Comparison of ENCODE assay signal across 23 cellular contexts in the genomic region with DNA sequence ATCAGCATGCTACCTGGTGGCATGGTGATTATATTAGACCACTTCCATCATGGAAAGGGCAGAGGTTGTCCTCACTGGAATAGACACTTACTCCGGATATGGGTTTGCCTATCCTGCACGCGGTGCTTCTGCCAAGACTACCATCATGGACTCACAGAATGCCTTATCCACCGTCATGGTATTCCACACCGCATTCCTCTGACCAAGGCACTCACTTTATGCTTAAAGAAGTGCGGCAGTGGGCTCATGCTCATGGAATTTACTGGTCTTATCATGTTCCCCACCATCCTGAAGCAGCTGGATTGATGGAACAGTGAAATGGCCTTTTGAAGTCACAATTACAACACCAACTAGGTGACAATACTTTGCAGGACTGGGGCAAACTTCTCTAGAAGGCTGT.
A peak's percentile ranks its signal among the peaks of the same experiment; 100 is the strongest.
DNase-seq lines count a peak whose midpoint lies in the region; ATAC-seq and TF ChIP-seq lines count a peak whose summit lies in the region.
"Had no signal": no experiment of that assay in that cellular context is flagged by ENCODE, and none has a peak within 500 bp of the region (broad histone marks: within the 10 kb centered on the region; RNA-seq: fewer than 3 reads in every experiment).

No MANE protein-coding gene starts in this region.

- peaks cover 20% of the 10 kb centered on the region for H3K36me3 Mint-ChIP-seq in activated CD8-positive, alpha-beta memory T cell treated with anti-CD3 and anti-CD28 coated beads, Interleukin-2, amount 10 ng/mL, durations not matched to agents 7 days and 5 days
- H3K36me3 Mint-ChIP-seq: CD14-positive monocyte; CD4-positive, alpha-beta memory T cell; CD4-positive, CD25-positive, alpha-beta regulatory T cell; CD8-positive, alpha-beta memory T cell had no signal

- no peaks in the 10 kb centered on the region for H3K36me3 ChIP-seq in esophagus muscularis mucosa
- no peaks in the 10 kb centered on the region for H3K36me3 ChIP-seq in neuronal stem cell (replicated peaks in 1 of 2; ENCODE audit: control insufficient read depth in 2 of 2, insufficient read depth in 2 of 2, low read length in 2 of 2)
- H3K36me3 ChIP-seq in trophoblast cell (ENCODE audit: control insufficient read depth in 1 of 2, insufficient read depth in 2 of 2, low read length in 2 of 2), result no peaks in the 10 kb centered on the region
- H3K36me3 ChIP-seq: BE2C, BLaER1 had no signal

- H2AFZ ChIP-seq in neuronal stem cell (ENCODE audit: low read length) (no peak overlapping the region), trophoblast cell (ENCODE audit: insufficient read depth, low read length, poor library complexity) (no peak overlapping the region)

- H4K8ac ChIP-seq in neuronal stem cell (ENCODE audit: low read depth, low read length), result no peak overlapping the region
- no peak overlapping the region for H4K8ac ChIP-seq in trophoblast cell (ENCODE audit: low read depth, low read length)

- H2BK12ac ChIP-seq in neuronal stem cell (ENCODE audit: low read length) (no peak overlapping the region), trophoblast cell (ENCODE audit: low read length) (no peak overlapping the region)

- H3K4me2 ChIP-seq in neuronal stem cell (ENCODE audit: insufficient read depth, low read length, poor library complexity, severe bottlenecking) (no peak overlapping the region), trophoblast cell (ENCODE audit: low read length) (no peak overlapping the region)
- H3K4me2 ChIP-seq: BLaER1 had no signal

- 97% methylated on average over 6 of the region's 6 CpGs for WGBS in esophagus muscularis mucosa
- no CpG with 5 or more reads among the region's 6 CpGs for WGBS in neuronal stem cell (ENCODE audit: extremely low coverage in 2 of 2, insufficient read length in 2 of 2, insufficient replicate concordance in 1 of 2), 2 donors
- WGBS in trophoblast cell (ENCODE audit: extremely low coverage, insufficient coverage, insufficient read length), result no CpG with 5 or more reads among the region's 6 CpGs

- H3K79me2 ChIP-seq in trophoblast cell (ENCODE audit: control insufficient read depth, insufficient read depth, low read length, poor library complexity), result no peaks in the 10 kb centered on the region

- no peak for TF ChIP-seq POLR2A in esophagus muscularis mucosa (IDR thresholded peaks at IDR 0.05; ENCODE audit: low read depth)

- no peak overlapping the region for H2BK5ac ChIP-seq in neuronal stem cell (ENCODE audit: low read length)
- H2BK5ac ChIP-seq in trophoblast cell (ENCODE audit: low read depth, low read length, poor library complexity), result no peak overlapping the region

- no peak overlapping the region for H3K23ac ChIP-seq in neuronal stem cell (ENCODE audit: low read depth, low read length, poor library complexity)
- H3K23ac ChIP-seq in trophoblast cell (ENCODE audit: low read length), result no peak overlapping the region

- H3K79me1 ChIP-seq in neuronal stem cell (ENCODE audit: low read depth, low read length), result no peaks in the 10 kb centered on the region
- H3K79me1 ChIP-seq in trophoblast cell (ENCODE audit: low read length), result no peaks in the 10 kb centered on the region

- peaks cover 58% of the 10 kb centered on the region for H3K4me1 Mint-ChIP-seq in activated CD8-positive, alpha-beta memory T cell treated with anti-CD3 and anti-CD28 coated beads, Interleukin-2, amount 10 ng/mL, durations not matched to agents 7 days and 5 days
- H3K4me1 Mint-ChIP-seq: CD14-positive monocyte; CD4-positive, alpha-beta memory T cell; CD8-positive, alpha-beta memory T cell had no signal

- H3K4me1 ChIP-seq in esophagus muscularis mucosa (no peaks in the 10 kb centered on the region), neuronal stem cell (ENCODE audit: control insufficient read depth in 2 of 2, insufficient read depth in 1 of 2, low read depth in 1 of 2, low read length in 2 of 2) (peaks cover 0 to 5% of the 10 kb centered on the region in 2 donors), trophoblast cell (ENCODE audit: control insufficient read depth in 1 of 2, insufficient read depth in 2 of 2, low read length in 2 of 2) (no peaks in the 10 kb centered on the region)
- H3K4me1 ChIP-seq: BLaER1 had no signal

- CTCF ChIA-PET in activated CD8-positive, alpha-beta memory T cell treated with anti-CD3 and anti-CD28 coated beads, Interleukin-2, amount 10 ng/mL, durations not matched to agents 7 days and 5 days (lab: Charles Lee), result no interaction called here

- intact Hi-C loops in esophagus muscularis mucosa (cut with DNase I), result no loop called here

- H3K4ac ChIP-seq in neuronal stem cell (ENCODE audit: low read length) (no peak overlapping the region), trophoblast cell (ENCODE audit: low read depth, low read length) (no peak overlapping the region)

- H2AK5ac ChIP-seq in neuronal stem cell (ENCODE audit: low read depth, low read length), result no peak overlapping the region
- no peak overlapping the region for H2AK5ac ChIP-seq in trophoblast cell (ENCODE audit: low read length)

- H2BK120ac ChIP-seq in neuronal stem cell (ENCODE audit: low read depth, low read length), result no peak overlapping the region
- no peak overlapping the region for H2BK120ac ChIP-seq in trophoblast cell (ENCODE audit: insufficient read depth, low read length, poor library complexity)

- no peak for ATAC-seq in activated CD8-positive, alpha-beta memory T cell treated with anti-CD3 and anti-CD28 coated beads, Interleukin-2, amount 10 ng/mL, durations not matched to agents 7 days and 5 days
- ATAC-seq: GM12878 had no signal

- no peak for TF ChIP-seq EP300 in esophagus muscularis mucosa (IDR thresholded peaks at IDR 0.05)

- TF ChIP-seq CTCF in esophagus muscularis mucosa (IDR thresholded peaks at IDR 0.05), result no peak

- no peak overlapping the region for H3K27ac ChIP-seq in esophagus muscularis mucosa (replicated peaks in 1 of 4)
- H3K27ac ChIP-seq in neuronal stem cell (replicated peaks; ENCODE audit: low read length), result no peak overlapping the region
- H3K27ac ChIP-seq in trophoblast cell (ENCODE audit: low read depth, low read length), result no peak overlapping the region
- H3K27ac ChIP-seq: BLaER1 had no signal

- H3K18ac ChIP-seq in neuronal stem cell (ENCODE audit: low read length) (no peak overlapping the region), trophoblast cell (ENCODE audit: low read length) (no peak overlapping the region)

- DNase-seq in esophagus muscularis mucosa (ENCODE audit: extremely low spot score), result peak; percentile 84
- no peak for DNase-seq in neuronal stem cell (ENCODE audit: low spot score)
- peak; percentile 55 to 78 for DNase-seq in trophoblast cell
- DNase-seq in activated CD8-positive, alpha-beta memory T cell treated with anti-CD3 and anti-CD28 coated beads, Interleukin-2, amount 10 ng/mL, durations not matched to agents 7 days and 5 days, result no peak
- DNase-seq in NCI-H1436 treated with DMSO at 0.1 percent for 48 hours (lab: John Stamatoyannopoulos, UW), result no peak
- DNase-seq: 8988T; ACHN; BE2C; C1 segment of cervical spinal cord; CD4-positive, alpha-beta memory T cell; CD4-positive, CD25-positive, alpha-beta regulatory T cell; CD8-positive, alpha-beta memory T cell; COR-L47; DMS 273 treated with DMSO at 0.1 percent for 48 hours; DMS153; DMS53; DMS79; DND-41; EL; GDM1 had no signal

- no peak overlapping the region for H2BK15ac ChIP-seq in neuronal stem cell (ENCODE audit: low read length)

- H3K27me3 ChIP-seq in esophagus muscularis mucosa (no peaks in the 10 kb centered on the region), neuronal stem cell (ENCODE audit: control insufficient read depth in 3 of 3, insufficient read depth in 3 of 3, low read depth in 1 of 3, low read length in 3 of 3) (peaks cover 0 to 5% (median 0%) of the 10 kb centered on the region in 3 experiments), trophoblast cell (ENCODE audit: insufficient read depth, low read length) (no peaks in the 10 kb centered on the region)
- H3K27me3 ChIP-seq: BE2C, BLaER1 had no signal

- H3K9me3 ChIP-seq in esophagus muscularis mucosa (no peaks in the 10 kb centered on the region), neuronal stem cell (replicated peaks in 1 of 2; ENCODE audit: control insufficient read depth in 2 of 2, insufficient read depth in 1 of 2, low read depth in 1 of 2, low read length in 2 of 2) (no peaks in the 10 kb centered on the region), trophoblast cell (ENCODE audit: insufficient read depth, low read depth, low read length) (peaks cover 2% of the 10 kb centered on the region)
- H3K9me3 ChIP-seq: BE2C, BLaER1 had no signal

- H3K4me3 Mint-ChIP-seq in activated CD8-positive, alpha-beta memory T cell treated with anti-CD3 and anti-CD28 coated beads, Interleukin-2, amount 10 ng/mL, durations not matched to agents 7 days and 5 days, result no peak overlapping the region
- H3K4me3 Mint-ChIP-seq: CD14-positive monocyte; CD4-positive, alpha-beta memory T cell; CD4-positive, CD25-positive, alpha-beta regulatory T cell; CD8-positive, alpha-beta memory T cell had no signal

- no peak overlapping the region for H4K12ac ChIP-seq in trophoblast cell (ENCODE audit: low read depth, low read length)

- H4K91ac ChIP-seq in neuronal stem cell (ENCODE audit: low read depth, low read length, poor library complexity) (peak overlapping the region; percentile 59), trophoblast cell (ENCODE audit: low read depth, low read length) (no peak overlapping the region)

- no peak overlapping the region for H3K27ac Mint-ChIP-seq in activated CD8-positive, alpha-beta memory T cell treated with anti-CD3 and anti-CD28 coated beads, Interleukin-2, amount 10 ng/mL, durations not matched to agents 7 days and 5 days
- H3K27ac Mint-ChIP-seq: CD14-positive monocyte; CD4-positive, alpha-beta memory T cell; CD4-positive, CD25-positive, alpha-beta regulatory T cell; CD8-positive, alpha-beta memory T cell had no signal

- H3K9ac ChIP-seq in neuronal stem cell (ENCODE audit: low read depth, low read length, poor library complexity) (peak overlapping the region; percentile 24), trophoblast cell (ENCODE audit: low read length) (no peak overlapping the region)
- H3K9ac ChIP-seq: BLaER1 had no signal

- H3K27me3 Mint-ChIP-seq in activated CD8-positive, alpha-beta memory T cell treated with anti-CD3 and anti-CD28 coated beads, Interleukin-2, amount 10 ng/mL, durations not matched to agents 7 days and 5 days, result no peaks in the 10 kb centered on the region
- H3K27me3 Mint-ChIP-seq: CD4-positive, CD25-positive, alpha-beta regulatory T cell had no signal

- no peak overlapping the region for H3K4me3 ChIP-seq in esophagus muscularis mucosa
- H3K4me3 ChIP-seq in neuronal stem cell (ENCODE audit: low read length in 2 of 2), result no peak overlapping the region
- no peak overlapping the region for H3K4me3 ChIP-seq in trophoblast cell (ENCODE audit: low read depth, low read length)
- H3K4me3 ChIP-seq: BLaER1, GM12878 had no signal

- H3K14ac ChIP-seq in neuronal stem cell (ENCODE audit: low read length), result no peak overlapping the region
- no peak overlapping the region for H3K14ac ChIP-seq in trophoblast cell (ENCODE audit: low read length)

- H3K9me3 Mint-ChIP-seq in activated CD8-positive, alpha-beta memory T cell treated with anti-CD3 and anti-CD28 coated beads, Interleukin-2, amount 10 ng/mL, durations not matched to agents 7 days and 5 days (ENCODE audit: low read depth), result peaks cover 2% of the 10 kb centered on the region
- H3K9me3 Mint-ChIP-seq: CD4-positive, alpha-beta memory T cell; CD8-positive, alpha-beta memory T cell had no signal

Comparison
In these comparisons a context has a peak if more than half of its experiments do, and no peak if none do; other contexts are left out.
1. DNase-seq: peak in esophagus muscularis mucosa (single experiment) and trophoblast cell (2 of 2); none in neuronal stem cell (single experiment), activated CD8-positive, alpha-beta memory T cell treated with anti-CD3 and anti-CD28 coated beads, Interleukin-2, amount 10 ng/mL, durations not matched to agents 7 days and 5 days (single experiment) and NCI-H1436 treated with DMSO at 0.1 percent for 48 hours (single experiment).